Comparison of ENCODE assay signal across 24 cellular contexts in the genomic region with DNA sequence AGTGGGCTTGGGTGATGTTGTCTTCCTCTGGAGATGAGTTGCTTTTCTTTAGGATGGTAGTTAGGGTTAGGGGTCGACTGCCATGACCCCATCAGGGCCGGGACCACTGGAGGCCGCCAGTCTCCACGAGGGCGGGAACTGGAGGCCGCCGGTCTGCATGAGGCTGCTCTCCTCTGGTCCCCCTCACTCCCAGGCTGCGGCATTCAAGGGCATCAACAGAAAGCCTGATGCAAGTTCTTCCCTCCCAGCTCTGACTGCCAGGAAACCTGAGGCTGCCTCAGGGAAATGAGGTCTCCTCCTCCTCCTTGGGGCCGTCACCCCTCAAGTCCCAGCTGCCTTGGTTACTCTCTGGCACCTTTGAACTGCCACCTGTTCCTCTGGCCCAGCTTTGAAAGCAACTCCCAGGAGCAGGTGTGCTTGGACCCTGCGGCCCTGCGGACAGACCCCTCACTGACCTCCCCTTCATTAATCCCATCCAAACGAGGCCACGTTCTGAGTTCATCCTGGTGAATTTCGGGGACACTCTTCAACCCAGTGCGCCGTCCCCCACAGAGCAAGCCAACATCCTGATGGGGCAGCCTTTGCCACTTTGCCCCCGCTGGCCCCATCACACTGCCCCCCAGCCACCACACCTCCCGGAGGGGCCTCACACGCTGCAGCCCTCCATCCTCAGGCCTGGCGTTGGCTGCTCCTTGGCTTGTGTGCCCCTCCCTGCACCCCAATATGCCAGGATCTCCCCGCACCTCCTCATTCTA. TPM values are rescaled to one million over a fixed set of nuclear protein-coding genes. Genes with fewer than 3 reads are reported as not detected.
DNase-seq lines count a peak whose midpoint lies in the region; ATAC-seq and TF ChIP-seq lines count a peak whose summit lies in the region.
"Had no signal": no experiment of that assay in that cellular context is flagged by ENCODE, and none has a peak within 500 bp of the region (broad histone marks: within the 10 kb centered on the region; RNA-seq: fewer than 3 reads in every experiment).

No MANE protein-coding gene starts in this region.

- peak overlapping the region; percentile 42; the same call in 1 of the 2 replicates for H3K9ac ChIP-seq in GM23248

- 69 to 72% methylated on average over 17 to 21 of the region's 21 CpGs for WGBS in GM23248 (ENCODE audit: low coverage in 1 of 2, low lambda C conversion rate in 2 of 2, missing lambda C conversion rate in 2 of 2), 2 experiments
- 82 to 88% (median 84%) methylated on average over 21 of the region's 21 CpGs for WGBS in spleen, 5 donors
- WGBS in gastroesophageal sphincter (ENCODE audit: low coverage in 1 of 2), 2 donors, result 80 to 93% methylated on average over 1 to 3 of the region's 21 CpGs

- H3K4me3 ChIP-seq in GM23248 (no peak overlapping the region), spleen (no peak overlapping the region), gastroesophageal sphincter (no peak overlapping the region)
- H3K4me3 ChIP-seq: adrenal gland, dorsolateral prefrontal cortex, hepatocyte had no signal

- POLR2A ChIA-PET in RWPE1 (lab: Yijun Ruan, JAX; ENCODE audit: low non-redundant PET), result interaction anchor here (0.6 kb wide), 1 partner anchor 63 kb away, joined by 4 read pairs; no protein-coding TSS in a partner anchor

- no peaks in the 10 kb centered on the region for H4K20me1 ChIP-seq in GM23248 (ENCODE audit: insufficient read depth)

- in situ Hi-C loops in GM23248 (cut with MboI), result no loop called here

- peaks cover 33% of the 10 kb centered on the region for H3K4me1 Mint-ChIP-seq in glutamatergic neuron (ENCODE audit: low read depth, unreplicated experiment)

- peaks cover 22% of the 10 kb centered on the region for H3K9me3 Mint-ChIP-seq in glutamatergic neuron (ENCODE audit: unreplicated experiment)
- H3K9me3 Mint-ChIP-seq: activated B cell treated with CpG ODN at 0.5 μM for 24 hours; stimulated activated effector memory CD8-positive, alpha-beta T cell treated with anti-CD3 and anti-CD28 coated beads, Interleukin-12 subunit alpha, Interleukin-12 subunit beta, amount 100 ng/mL, for 72 hours had no signal

- H3K9me2 ChIP-seq in GM23248 (ENCODE audit: insufficient read depth), result no peaks in the 10 kb centered on the region

- peak overlapping the region; percentile 82 for H3K27ac Mint-ChIP-seq in glutamatergic neuron (ENCODE audit: unreplicated experiment)
- H3K27ac Mint-ChIP-seq: activated naive CD4-positive, alpha-beta T cell treated with anti-CD3 and anti-CD28 coated beads, Interleukin-2, amount 10 ng/mL, durations not matched to agents 7 days and 5 days; HFFc6; stimulated activated effector memory CD8-positive, alpha-beta T cell treated with anti-CD3 and anti-CD28 coated beads, Interleukin-12 subunit alpha, Interleukin-12 subunit beta, amount 100 ng/mL, for 72 hours had no signal

- ATAC-seq in gastroesophageal sphincter, result no peak
- ATAC-seq: stimulated activated effector memory CD8-positive, alpha-beta T cell treated with anti-CD3 and anti-CD28 coated beads, Interleukin-12 subunit alpha, Interleukin-12 subunit beta, amount 100 ng/mL, for 72 hours had no signal

- H3K27ac ChIP-seq in GM23248 (peak overlapping the region; percentile 69), RWPE1 (peak overlapping the region; percentile 57), spleen (no peak overlapping the region), gastroesophageal sphincter (no peak overlapping the region)
- H3K27ac ChIP-seq: adrenal gland, C4-2B, dorsolateral prefrontal cortex, hepatocyte had no signal

- CTCF ChIA-PET in RWPE1 (lab: Yijun Ruan, JAX), result interaction anchor here (0.7 kb wide), 1 partner anchor 45 kb away, joined by 3 read pairs; no protein-coding TSS in a partner anchor

- H3K79me2 ChIP-seq in GM23248 (ENCODE audit: insufficient read depth), result no peaks in the 10 kb centered on the region
- H3K79me2 ChIP-seq: hepatocyte had no signal

- H3K36me3 Mint-ChIP-seq in glutamatergic neuron (ENCODE audit: unreplicated experiment), result peaks cover 9% of the 10 kb centered on the region
- H3K36me3 Mint-ChIP-seq: activated naive CD4-positive, alpha-beta T cell treated with anti-CD3 and anti-CD28 coated beads, Interleukin-2, amount 10 ng/mL, durations not matched to agents 7 days and 5 days; stimulated activated effector memory CD8-positive, alpha-beta T cell treated with anti-CD3 and anti-CD28 coated beads, Interleukin-12 subunit alpha, Interleukin-12 subunit beta, amount 100 ng/mL, for 72 hours had no signal

- TF ChIP-seq CTCF in RWPE1 (conservative IDR thresholded peaks at IDR 0.05; ENCODE audit: low read depth) (no peak), glutamatergic neuron (IDR thresholded peaks at IDR 0.05; ENCODE audit: partially characterized antibody, unreplicated experiment) (no peak), spleen (IDR thresholded peaks at IDR 0.05 in 8 of 11, conservative IDR thresholded peaks at IDR 0.05 in 3 of 11) (no peak), gastroesophageal sphincter (IDR thresholded peaks at IDR 0.05) (no peak)

- no peaks in the 10 kb centered on the region for H3F3A ChIP-seq in GM23248 (ENCODE audit: insufficient read depth)

- intact Hi-C loops in spleen (cut with DNase I; ENCODE audit: low total_unique reads), result no loop called here

- H3K36me3 ChIP-seq in GM23248 (ENCODE audit: low read depth) (no peaks in the 10 kb centered on the region), spleen (no peaks in the 10 kb centered on the region), gastroesophageal sphincter (no peaks in the 10 kb centered on the region)
- H3K36me3 ChIP-seq: adrenal gland had no signal

- TF ChIP-seq EP300 in gastroesophageal sphincter (IDR thresholded peaks at IDR 0.05), result no peak

- H2AFZ ChIP-seq in GM23248, result no peak overlapping the region
- H2AFZ ChIP-seq: hepatocyte had no signal

- H3K27me3 ChIP-seq in GM23248 (replicated peaks; ENCODE audit: insufficient read depth) (peaks cover 16% of the 10 kb centered on the region), spleen (replicated peaks in 1 of 7) (peaks cover 0 to 50% (median 8%) of the 10 kb centered on the region in 7 donors), gastroesophageal sphincter (peaks cover 80% of the 10 kb centered on the region)

- H3K4me1 ChIP-seq in GM23248 (ENCODE audit: insufficient read depth), result peaks cover 5% of the 10 kb centered on the region; the same call in 1 of the 2 replicates
- H3K4me1 ChIP-seq in spleen, result peaks cover 7 to 47% (median 24%) of the 10 kb centered on the region in 6 donors
- peaks cover 0 to 10% (median 0%) of the 10 kb centered on the region in 3 donors for H3K4me1 ChIP-seq in gastroesophageal sphincter
- H3K4me1 ChIP-seq: adrenal gland had no signal

- no peak overlapping the region for H3K4me3 Mint-ChIP-seq in glutamatergic neuron (ENCODE audit: unreplicated experiment)
- H3K4me3 Mint-ChIP-seq: activated B cell treated with CpG ODN at 0.5 μM for 24 hours; activated naive CD4-positive, alpha-beta T cell treated with anti-CD3 and anti-CD28 coated beads, Interleukin-2, amount 10 ng/mL, durations not matched to agents 7 days and 5 days; HFFc6; stimulated activated effector memory CD8-positive, alpha-beta T cell treated with anti-CD3 and anti-CD28 coated beads, Interleukin-12 subunit alpha, Interleukin-12 subunit beta, amount 100 ng/mL, for 72 hours had no signal

- DNase-seq in GM23248, result no peak
- DNase-seq in RWPE1 (ENCODE audit: low spot score), result no peak
- DNase-seq in glutamatergic neuron, result no peak
- DNase-seq in spleen, result peak; percentile 69
- DNase-seq in CD1c-positive myeloid dendritic cell (ENCODE audit: extremely low spot score), result no peak
- DNase-seq in activated effector memory CD4-positive, alpha-beta T cell treated with anti-CD3 and anti-CD28 coated beads, Interleukin-2, amount 50 U/mL, for 16 hours, result no peak
- DNase-seq: activated B cell treated with CpG ODN at 0.5 μM for 24 hours; activated CD4-positive, alpha-beta T cell treated with anti-CD3 and anti-CD28 coated beads, Interleukin-2, amount 50 U/mL, for 4 hours; activated naive CD4-positive, alpha-beta T cell treated with anti-CD3 and anti-CD28 coated beads, Interleukin-2, amount 10 ng/mL, durations not matched to agents 7 days and 5 days; activated T-cell treated with anti-CD3 and anti-CD28 coated beads, Interleukin-2, amount 50 U/mL, for 48 hours; adrenal gland; DND-41; dorsolateral prefrontal cortex; foreskin melanocyte; HFFc6; NCI-H1048; NCI-H446; NCI-H748 treated with DMSO at 0.1 percent for 48 hours; stimulated activated CD4-positive, alpha-beta T cell treated with anti-CD3 and anti-CD28 coated beads, Interleukin-15, amount 100 ng/mL, for 24 hours; T-helper 1 cell had no signal

- no peak for TF ChIP-seq POLR2A in spleen (IDR thresholded peaks at IDR 0.05)
- no peak for TF ChIP-seq POLR2A in gastroesophageal sphincter (IDR thresholded peaks at IDR 0.05)

- H3K9me3 ChIP-seq in GM23248 (ENCODE audit: low read depth) (no peaks in the 10 kb centered on the region), spleen (no peaks in the 10 kb centered on the region), gastroesophageal sphincter (no peaks in the 10 kb centered on the region)
- H3K9me3 ChIP-seq: adrenal gland had no signal

- peaks cover 14% of the 10 kb centered on the region for H3K27me3 Mint-ChIP-seq in glutamatergic neuron (ENCODE audit: unreplicated experiment)
- H3K27me3 Mint-ChIP-seq: activated B cell treated with CpG ODN at 0.5 μM for 24 hours had no signal

- H3K4me2 ChIP-seq in GM23248 (ENCODE audit: unreplicated experiment), result no peak overlapping the region
- H3K4me2 ChIP-seq: hepatocyte had no signal

RNA-seq across cellular contexts. Expression of a gene that starts 37.2 kb away (rescaled TPM):
- total RNA-seq in GM23248 (2014; rRNA removed; shearing (Covaris generic)), result 3.7 and 4.6 TPM in 2 replicates
- polyA plus RNA-seq in GM23248 (2016; fragmentation: Nextera tagmentation; extraction: Ambion mirVana) (0.63 and 0.86 TPM in 2 replicates), spleen (10 to 100 TPM; 14.3 to 40.3 (median 22.3) TPM)
- total RNA-seq in glutamatergic neuron (ENCODE audit: unreplicated experiment) (211 TPM), spleen (100 to 1,000 TPM in 1 of 7 donors, 10 to 100 TPM in 6; 28.3 to 161 (median 60.4) TPM), gastroesophageal sphincter (10 to 100 TPM in 2 of 4 donors, 1 to 10 TPM in 2; 8.5 to 24.7 (median 15.5) TPM)

Comparison
In these comparisons a context has a peak if more than half of its experiments do, and no peak if none do; other contexts are left out.
1. H3K27ac ChIP-seq: peak in GM23248 (single experiment) and RWPE1 (single experiment); none in spleen (0 of 8) and gastroesophageal sphincter (0 of 4).